31 cellular contexts compared by ENCODE assay signal in the genomic region with DNA sequence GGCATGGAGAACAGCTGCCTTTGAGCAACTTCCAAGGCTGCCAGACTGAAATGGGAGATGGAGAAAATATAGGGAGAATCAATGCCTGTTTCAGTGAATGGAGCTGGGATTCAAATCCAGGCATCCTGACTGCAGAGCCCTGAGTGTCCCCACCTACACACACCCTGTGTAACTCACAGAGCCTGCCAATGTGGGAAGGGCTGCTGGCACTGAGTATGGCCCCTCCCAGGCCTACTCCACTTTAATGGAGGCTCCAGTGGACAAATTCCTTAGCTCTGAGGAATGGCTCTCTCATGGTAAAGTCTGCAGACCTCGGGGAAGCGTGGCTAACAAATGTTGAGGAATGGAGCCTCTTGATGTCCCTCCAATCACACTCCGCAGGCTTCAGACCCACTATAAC.
"Had no signal": no experiment of that assay in that cellular context is flagged by ENCODE, and none has a peak within 500 bp of the region (broad histone marks: within the 10 kb centered on the region; RNA-seq: fewer than 3 reads in every experiment).

No MANE protein-coding gene starts in this region.

- H3K4me1 Mint-ChIP-seq: naive B cell; stimulated activated memory B cell treated with anti-CD40 and anti-IgM and Interleukin-4, amounts not matched to agents 10 μg/mL and 1 μg/mL and 100 μg/mL, for 72 hours had no signal

- H3K36me3 ChIP-seq: esophagus squamous epithelium, gastroesophageal sphincter, lower lobe of right lung, ovary, vagina had no signal

- ATAC-seq: activated CD8-positive, alpha-beta T cell treated with anti-CD3 and anti-CD28 coated beads for 36 hours; activated T-cell treated with anti-CD3 and anti-CD28 coated beads, Interleukin-2, amount 50 U/mL, for 72 hours; gastroesophageal sphincter; left lobe of liver; mucosa of descending colon; sciatic nerve; stimulated activated memory B cell treated with anti-CD40 and anti-IgM and Interleukin-4, amounts not matched to agents 10 μg/mL and 1 μg/mL and 100 μg/mL, for 72 hours; stimulated activated naive CD8-positive, alpha-beta T cell treated with anti-CD3 and anti-CD28 coated beads, Interleukin-15, amount 100 ng/mL, for 72 hours had no signal

- H2AFZ ChIP-seq: hepatocyte had no signal

- DNase-seq: activated CD4-positive, alpha-beta T cell treated with anti-CD3 and anti-CD28 coated beads for 1 hour; activated CD4-positive, alpha-beta T cell treated with anti-CD3 and anti-CD28 coated beads, Interleukin-2, amount 50 U/mL, for 1 hour; activated CD8-positive, alpha-beta T cell treated with anti-CD3 and anti-CD28 coated beads for 36 hours; activated naive CD4-positive, alpha-beta T cell treated with Interleukin-2 at 50 U/mL for 16 hours; activated T-cell treated with anti-CD3 and anti-CD28 coated beads for 4 hours; activated T-cell treated with anti-CD3 and anti-CD28 coated beads, Interleukin-2, amount 50 U/mL, for 72 hours; dermis blood vessel endothelial cell; effector CD4-positive, alpha-beta T cell; esophagus squamous epithelium; immature natural killer cell; lower lobe of right lung; mucosa of descending colon; naive B cell; ovary; retina; small intestine; stimulated activated CD4-positive, alpha-beta T cell treated with anti-CD3 and anti-CD28 coated beads, Interleukin-4, amount 100 ng/mL, for 4 hours; stimulated activated CD8-positive, alpha-beta memory T cell treated with anti-CD3 and anti-CD28 coated beads, Interleukin-4, amount 100 ng/mL, for 48 hours; stimulated activated naive CD8-positive, alpha-beta T cell treated with anti-CD3 and anti-CD28 coated beads, Interleukin-15, amount 100 ng/mL, for 72 hours; substantia nigra; T-helper 2 cell had no signal

- H3K4me3 ChIP-seq: esophagus squamous epithelium, gastroesophageal sphincter, hepatocyte, lower lobe of right lung, mucosa of descending colon, ovary, vagina had no signal

- H3K27ac ChIP-seq: epithelial cell of prostate, esophagus squamous epithelium, gastroesophageal sphincter, hepatocyte, lower lobe of right lung, ovary, vagina had no signal

- H3K4me2 ChIP-seq: hepatocyte had no signal

- H3K79me2 ChIP-seq: hepatocyte had no signal

- H3K27ac Mint-ChIP-seq: activated CD8-positive, alpha-beta T cell treated with anti-CD3 and anti-CD28 coated beads for 36 hours; activated naive CD8-positive, alpha-beta T cell; activated T-cell treated with anti-CD3 and anti-CD28 coated beads, Interleukin-2, amount 50 U/mL, for 72 hours; immature natural killer cell; naive B cell; progenitor cell of endocrine pancreas; stimulated activated memory B cell treated with anti-CD40 and anti-IgM and Interleukin-4, amounts not matched to agents 10 μg/mL and 1 μg/mL and 100 μg/mL, for 72 hours; stimulated activated naive CD8-positive, alpha-beta T cell treated with anti-CD3 and anti-CD28 coated beads, Interleukin-15, amount 100 ng/mL, for 72 hours; type B pancreatic cell had no signal

- H3K27me3 ChIP-seq: gastroesophageal sphincter, hepatocyte, ovary, vagina had no signal

- H3K4me1 ChIP-seq: lower lobe of right lung, vagina had no signal

- H3K9me3 Mint-ChIP-seq: activated CD8-positive, alpha-beta T cell treated with anti-CD3 and anti-CD28 coated beads for 36 hours; activated T-cell treated with anti-CD3 and anti-CD28 coated beads, Interleukin-2, amount 50 U/mL, for 72 hours; immature natural killer cell; stimulated activated memory B cell treated with anti-CD40 and anti-IgM and Interleukin-4, amounts not matched to agents 10 μg/mL and 1 μg/mL and 100 μg/mL, for 72 hours; stimulated activated naive CD8-positive, alpha-beta T cell treated with anti-CD3 and anti-CD28 coated beads, Interleukin-15, amount 100 ng/mL, for 72 hours; type B pancreatic cell had no signal

- H3K9me3 ChIP-seq: esophagus squamous epithelium, gastroesophageal sphincter, lower lobe of right lung, mucosa of descending colon, ovary, vagina had no signal

- H3K36me3 Mint-ChIP-seq: activated naive CD8-positive, alpha-beta T cell; immature natural killer cell; naive B cell; stimulated activated memory B cell treated with anti-CD40 and anti-IgM and Interleukin-4, amounts not matched to agents 10 μg/mL and 1 μg/mL and 100 μg/mL, for 72 hours; type B pancreatic cell had no signal

- H3K27me3 Mint-ChIP-seq: activated CD8-positive, alpha-beta T cell treated with anti-CD3 and anti-CD28 coated beads for 36 hours; stimulated activated memory B cell treated with anti-CD40 and anti-IgM and Interleukin-4, amounts not matched to agents 10 μg/mL and 1 μg/mL and 100 μg/mL, for 72 hours had no signal

- H3K4me3 Mint-ChIP-seq: activated CD8-positive, alpha-beta T cell treated with anti-CD3 and anti-CD28 coated beads for 36 hours; activated naive CD8-positive, alpha-beta T cell; activated T-cell treated with anti-CD3 and anti-CD28 coated beads, Interleukin-2, amount 50 U/mL, for 72 hours; immature natural killer cell; naive B cell; stimulated activated memory B cell treated with anti-CD40 and anti-IgM and Interleukin-4, amounts not matched to agents 10 μg/mL and 1 μg/mL and 100 μg/mL, for 72 hours; stimulated activated naive CD8-positive, alpha-beta T cell treated with anti-CD3 and anti-CD28 coated beads, Interleukin-15, amount 100 ng/mL, for 72 hours; type B pancreatic cell had no signal
